2 cellular contexts compared by ENCODE assay signal in the genomic region with DNA sequence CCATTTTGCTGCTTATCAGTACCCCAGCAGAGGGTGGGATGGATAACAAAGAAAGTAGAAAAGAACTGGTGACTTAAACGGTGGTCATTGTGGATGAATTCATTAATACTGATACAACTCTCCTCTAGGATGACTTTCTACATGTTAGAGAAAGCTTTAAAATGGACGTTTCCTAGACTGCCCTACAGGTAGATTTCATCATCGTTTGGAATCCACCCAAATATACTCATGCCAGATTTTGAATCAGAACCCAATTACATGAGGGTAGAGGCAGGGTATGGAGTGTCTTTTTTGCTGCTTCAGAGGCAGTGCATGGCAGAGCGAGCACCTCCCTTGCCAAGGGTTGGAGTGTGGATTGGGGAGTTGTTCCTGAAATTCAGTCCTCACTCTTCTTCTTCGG.
TF ChIP-seq lines count a peak whose summit lies in the region.

No MANE protein-coding gene starts in this region.

TF ChIP-seq in GM23338, 12 proteins besides CTCF, POLR2A, EP300 and RAD21:
- TF ChIP-seq ZNF114 (CRISPR knock-in tag; IDR thresholded peaks at IDR 0.05) = no peak
- TF ChIP-seq EZH2phosphoT487 (IDR thresholded peaks at IDR 0.05; ENCODE audit: unreplicated experiment) = no peak
- no peak for TF ChIP-seq NANOG (IDR thresholded peaks at IDR 0.05; ENCODE audit: borderline replicate concordance)
- TF ChIP-seq, protein P1, sequence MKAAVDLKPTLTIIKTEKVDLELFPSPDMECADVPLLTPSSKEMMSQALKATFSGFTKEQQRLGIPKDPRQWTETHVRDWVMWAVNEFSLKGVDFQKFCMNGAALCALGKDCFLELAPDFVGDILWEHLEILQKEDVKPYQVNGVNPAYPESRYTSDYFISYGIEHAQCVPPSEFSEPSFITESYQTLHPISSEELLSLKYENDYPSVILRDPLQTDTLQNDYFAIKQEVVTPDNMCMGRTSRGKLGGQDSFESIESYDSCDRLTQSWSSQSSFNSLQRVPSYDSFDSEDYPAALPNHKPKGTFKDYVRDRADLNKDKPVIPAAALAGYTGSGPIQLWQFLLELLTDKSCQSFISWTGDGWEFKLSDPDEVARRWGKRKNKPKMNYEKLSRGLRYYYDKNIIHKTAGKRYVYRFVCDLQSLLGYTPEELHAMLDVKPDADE (IDR thresholded peaks at IDR 0.05) = no peak
- TF ChIP-seq STAT1 (IDR thresholded peaks at IDR 0.05; ENCODE audit: unreplicated experiment) = no peak
- no peak for TF ChIP-seq CREB1 (CRISPR knock-in tag; IDR thresholded peaks at IDR 0.05; ENCODE audit: low read depth)
- TF ChIP-seq EZH2 (IDR thresholded peaks at IDR 0.05; ENCODE audit: low read depth, unreplicated experiment) = no peak

TF ChIP-seq in K562, 482 proteins besides CTCF, POLR2A, EP300 and RAD21:
- TF ChIP-seq, protein P2, sequence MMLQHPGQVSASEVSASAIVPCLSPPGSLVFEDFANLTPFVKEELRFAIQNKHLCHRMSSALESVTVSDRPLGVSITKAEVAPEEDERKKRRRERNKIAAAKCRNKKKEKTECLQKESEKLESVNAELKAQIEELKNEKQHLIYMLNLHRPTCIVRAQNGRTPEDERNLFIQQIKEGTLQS (IDR thresholded peaks at IDR 0.05) = peak; percentile 69
- TF ChIP-seq, protein P2 (CRISPR knock-in tag; conservative IDR thresholded peaks at IDR 0.05) = no peak
- TF ChIP-seq CBFA2T3 (IDR thresholded peaks at IDR 0.05) = 0 out of 2 replicates have a peak, but pooled peaks have one; percentile 18
- no peak for TF ChIP-seq SMARCB1 (IDR thresholded peaks at IDR 0.05; ENCODE audit: insufficient read length, low read depth)
TF ChIP-seq in K562: peak in this region for 2.
